ENCODE assay signal across 27 cellular contexts in the genomic region with DNA sequence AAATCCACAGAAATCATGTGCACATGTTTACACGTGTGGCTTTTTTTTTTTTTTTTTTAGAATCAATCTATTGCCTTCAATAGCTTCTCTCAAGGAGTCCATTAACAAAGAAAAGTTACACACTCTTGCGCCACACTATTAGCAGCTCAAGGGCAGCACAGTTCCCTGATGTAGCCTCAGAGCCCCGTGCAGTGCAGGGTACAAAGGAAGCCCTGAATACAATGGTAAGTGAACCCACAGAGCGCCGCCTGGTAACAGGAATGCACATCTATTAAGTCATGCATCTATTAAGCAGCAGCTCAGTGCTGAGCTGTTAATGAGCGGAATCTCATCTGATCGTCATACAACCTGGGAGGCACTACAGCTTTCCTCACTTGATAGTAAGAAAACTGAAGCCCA.
DNase-seq lines count a peak whose midpoint lies in the region; ATAC-seq, FAIRE-seq and TF ChIP-seq lines count a peak whose summit lies in the region.
"Had no signal": no experiment of that assay in that cellular context is flagged by ENCODE, and none has a peak within 500 bp of the region (broad histone marks: within the 10 kb centered on the region; RNA-seq: fewer than 3 reads in every experiment).

No MANE protein-coding gene starts in this region.

- POLR2A ChIA-PET in HepG2 (lab: Yijun Ruan, JAX) = interaction anchor here (1.0 kb wide), 1 partner anchor 15 kb away, joined by 3 read pairs; no protein-coding TSS in a partner anchor
- POLR2A ChIA-PET in activated CD4-positive, alpha-beta memory T cell treated with anti-CD3 and anti-CD28 coated beads, Interleukin-2, amount 10 ng/mL, durations not matched to agents 7 days and 5 days (lab: Charles Lee) = no interaction called here

- H3K4me1 Mint-ChIP-seq in activated CD4-positive, alpha-beta memory T cell treated with anti-CD3 and anti-CD28 coated beads, Interleukin-2, amount 10 ng/mL, durations not matched to agents 7 days and 5 days = no peaks in the 10 kb centered on the region
- H3K4me1 Mint-ChIP-seq: activated CD4-positive, alpha-beta T cell treated with anti-CD3 and anti-CD28 coated beads, Interleukin-2, amount 10 ng/mL, durations not matched to agents 7 days and 5 days; activated CD8-positive, alpha-beta memory T cell treated with anti-CD3 and anti-CD28 coated beads, Interleukin-2, amount 10 ng/mL, durations not matched to agents 7 days and 5 days; CD4-positive, alpha-beta memory T cell had no signal

- no peaks in the 10 kb centered on the region for H3K79me2 ChIP-seq in HepG2 (ENCODE audit: insufficient read depth, low read length)

- H4K20me1 ChIP-seq in HepG2 (ENCODE audit: insufficient read depth, low read length) = no peaks in the 10 kb centered on the region

- H3K9me3 Mint-ChIP-seq in activated CD4-positive, alpha-beta memory T cell treated with anti-CD3 and anti-CD28 coated beads, Interleukin-2, amount 10 ng/mL, durations not matched to agents 7 days and 5 days = no peaks in the 10 kb centered on the region
- H3K9me3 Mint-ChIP-seq: activated CD4-positive, alpha-beta T cell treated with anti-CD3 and anti-CD28 coated beads, Interleukin-2, amount 10 ng/mL, durations not matched to agents 7 days and 5 days; activated T-cell treated with anti-CD3 and anti-CD28 coated beads, Interleukin-2, amount 50 U/mL, for 4 hours; CD4-positive, alpha-beta memory T cell; GM23338; stimulated activated naive CD8-positive, alpha-beta T cell treated with anti-CD3 and anti-CD28 coated beads, Interleukin-15, amount 100 ng/mL, for 72 hours; WTC11 had no signal

- no peak for ATAC-seq in gastroesophageal sphincter
- ATAC-seq in HepG2 = peak; percentile 89
- no peak for ATAC-seq in GM21619 (IDR thresholded peaks at IDR 0.05; ENCODE audit: unreplicated experiment)
- ATAC-seq: activated CD8-positive, alpha-beta memory T cell treated with anti-CD3 and anti-CD28 coated beads, Interleukin-2, amount 10 ng/mL, durations not matched to agents 7 days and 5 days; activated T-cell treated with anti-CD3 and anti-CD28 coated beads, Interleukin-2, amount 50 U/mL, for 4 hours; GM23338; right lobe of liver; stimulated activated naive CD8-positive, alpha-beta T cell treated with anti-CD3 and anti-CD28 coated beads, Interleukin-15, amount 100 ng/mL, for 72 hours; WTC11 had no signal

- intact Hi-C loops in HepG2 (cut with micrococcal nuclease; ENCODE audit: unreplicated experiment) = no loop called here

- peaks cover 3 to 78% of the 10 kb centered on the region in 2 donors for H3K36me3 ChIP-seq in gastroesophageal sphincter
- H3K36me3 ChIP-seq in HepG2 (replicated peaks in 1 of 2; ENCODE audit: control insufficient read depth in 1 of 2, insufficient read depth in 2 of 2, low read length in 2 of 2) = peaks cover 30 to 50% of the 10 kb centered on the region in 2 experiments
- H3K36me3 ChIP-seq in stomach smooth muscle (ENCODE audit: control insufficient read depth in 2 of 2, insufficient read depth in 2 of 2, low read length in 2 of 2) = peaks cover 39 to 50% of the 10 kb centered on the region in 2 donors

- no peak overlapping the region for H2AFZ ChIP-seq in HepG2 (ENCODE audit: low read length)
- H2AFZ ChIP-seq: GM23338 had no signal

- no peaks in the 10 kb centered on the region for H3K27me3 ChIP-seq in gastroesophageal sphincter
- H3K27me3 ChIP-seq in HepG2 (ENCODE audit: control insufficient read depth in 1 of 2, insufficient read depth in 2 of 2, low read length in 2 of 2) = no peaks in the 10 kb centered on the region
- no peaks in the 10 kb centered on the region for H3K27me3 ChIP-seq in stomach smooth muscle (ENCODE audit: control insufficient read depth in 1 of 2, insufficient read depth in 2 of 2, low read length in 2 of 2)
- H3K27me3 ChIP-seq: right lobe of liver had no signal

- no peak for FAIRE-seq in HepG2 (lab: Jason Lieb, UNC)
- FAIRE-seq: D721Med had no signal

- TF ChIP-seq RAD21 in HepG2 (CRISPR knock-in tag; IDR thresholded peaks at IDR 0.05) = no peak

- 20 to 71% methylated on average over 1 to 3 of the region's 7 CpGs for WGBS in gastroesophageal sphincter (ENCODE audit: low coverage in 1 of 2), 2 donors
- WGBS in HepG2 (ENCODE audit: low lambda C conversion rate) = 68% methylated on average over 7 of the region's 7 CpGs

- in situ Hi-C loops in HepG2 (cut with HindIII; ENCODE audit: extremely low pct_ligation_motif_present, low pct_unique_long_range_greater_than_20kb) = loop anchor here (25.0 kb wide), 1 partner anchor 458 kb away; no protein-coding TSS in a partner anchor

- H3K27ac ChIP-seq in angular gyrus (ENCODE audit: low read depth, low read length) (peak overlapping the region; percentile 60), gastroesophageal sphincter (peak overlapping the region; percentile 54 to 97 (median 81)), HepG2 (ENCODE audit: extremely low read length, insufficient read depth, low read length) (peak overlapping the region; percentile 18), stomach smooth muscle (ENCODE audit: low read length) (peak overlapping the region; percentile 64)
- H3K27ac ChIP-seq: right lobe of liver, RWPE1, SK-N-MC had no signal

- H3K9me3 ChIP-seq in gastroesophageal sphincter (no peaks in the 10 kb centered on the region), HepG2 (ENCODE audit: low read length) (no peaks in the 10 kb centered on the region), stomach smooth muscle (ENCODE audit: control insufficient read depth in 2 of 2, low read length in 2 of 2) (no peaks in the 10 kb centered on the region)
- H3K9me3 ChIP-seq: right lobe of liver had no signal

- no TSS peak for BruUV-seq in HepG2 (replicated peaks; lab: Mats Ljungman, UMichigan)

- H3K9ac ChIP-seq in HepG2 (ENCODE audit: insufficient read depth, low read depth, low read length) (no peak overlapping the region), stomach smooth muscle (ENCODE audit: low read length in 2 of 2) (no peak overlapping the region)

- H3K4me3 Mint-ChIP-seq in activated CD4-positive, alpha-beta memory T cell treated with anti-CD3 and anti-CD28 coated beads, Interleukin-2, amount 10 ng/mL, durations not matched to agents 7 days and 5 days = no peak overlapping the region
- H3K4me3 Mint-ChIP-seq: activated CD4-positive, alpha-beta T cell treated with anti-CD3 and anti-CD28 coated beads, Interleukin-2, amount 10 ng/mL, durations not matched to agents 7 days and 5 days; activated CD8-positive, alpha-beta memory T cell treated with anti-CD3 and anti-CD28 coated beads, Interleukin-2, amount 10 ng/mL, durations not matched to agents 7 days and 5 days; activated T-cell treated with anti-CD3 and anti-CD28 coated beads, Interleukin-2, amount 50 U/mL, for 4 hours; CD4-positive, alpha-beta memory T cell; GM23338; stimulated activated naive CD8-positive, alpha-beta T cell treated with anti-CD3 and anti-CD28 coated beads, Interleukin-15, amount 100 ng/mL, for 72 hours; WTC11 had no signal

- DNase-seq in HepG2 (ENCODE audit: low spot score) (peak; percentile 46), NOMO-1 treated with DMSO at 0.1 percent for 48 hours (lab: John Stamatoyannopoulos, UW; ENCODE audit: unreplicated experiment) (no peak), HuH-7.5 (ENCODE audit: low spot score) (no peak)
- no peak for DNase-seq in activated CD4-positive, alpha-beta memory T cell treated with anti-CD3 and anti-CD28 coated beads, Interleukin-2, amount 10 ng/mL, durations not matched to agents 7 days and 5 days
- DNase-seq: activated CD4-positive, alpha-beta T cell treated with anti-CD3 and anti-CD28 coated beads, Interleukin-2, amount 10 ng/mL, durations not matched to agents 7 days and 5 days; activated CD8-positive, alpha-beta memory T cell treated with anti-CD3 and anti-CD28 coated beads, Interleukin-2, amount 10 ng/mL, durations not matched to agents 7 days and 5 days; activated gamma-delta T cell treated with Interleukin-2 at 50 U/mL for 16 hours; activated T-cell treated with anti-CD3 and anti-CD28 coated beads, Interleukin-2, amount 50 U/mL, for 4 hours; CD4-positive, alpha-beta memory T cell; NCI-H1092; NCI-H187; NCI-H2171 treated with DMSO at 0.1 percent for 48 hours; NCI-H510A treated with DMSO at 0.1 percent for 48 hours; stimulated activated CD4-positive, alpha-beta T cell treated with anti-CD3 and anti-CD28 coated beads, Interleukin-12 subunit alpha, Interleukin-12 subunit beta, amount 100 ng/mL, for 4 hours; stimulated activated CD4-positive, alpha-beta T cell treated with anti-CD3 and anti-CD28 coated beads, Interleukin-2, amount 100 ng/mL, for 48 hours; stimulated activated naive CD8-positive, alpha-beta T cell treated with anti-CD3 and anti-CD28 coated beads, Interleukin-15, amount 100 ng/mL, for 72 hours; T-helper 1 cell had no signal

- H3K36me3 Mint-ChIP-seq in activated CD4-positive, alpha-beta memory T cell treated with anti-CD3 and anti-CD28 coated beads, Interleukin-2, amount 10 ng/mL, durations not matched to agents 7 days and 5 days (ENCODE audit: low read depth) = no peaks in the 10 kb centered on the region
- H3K36me3 Mint-ChIP-seq: activated CD8-positive, alpha-beta memory T cell treated with anti-CD3 and anti-CD28 coated beads, Interleukin-2, amount 10 ng/mL, durations not matched to agents 7 days and 5 days; CD4-positive, alpha-beta memory T cell had no signal

- no peak for TF ChIP-seq POLR2A in gastroesophageal sphincter (IDR thresholded peaks at IDR 0.05)
- TF ChIP-seq POLR2A in HepG2 (IDR thresholded peaks at IDR 0.05; ENCODE audit: insufficient read depth in 1 of 2, low read depth in 2 of 2, low read length in 2 of 2) = no peak

- CTCF ChIA-PET in HepG2 (lab: Yijun Ruan, JAX; ENCODE audit: low intra/inter-chr PET ratio, low total read pairs) = no interaction called here
- CTCF ChIA-PET in activated CD4-positive, alpha-beta memory T cell treated with anti-CD3 and anti-CD28 coated beads, Interleukin-2, amount 10 ng/mL, durations not matched to agents 7 days and 5 days (lab: Charles Lee) = interaction anchor here (0.7 to 0.8 kb wide), 2 partner anchors 26 to 41 kb away, joined by 3 to 4 read pairs; no protein-coding TSS in a partner anchor

- TF ChIP-seq CTCF in gastroesophageal sphincter (IDR thresholded peaks at IDR 0.05) (no peak), HepG2 (CRISPR knock-in tag; IDR thresholded peaks at IDR 0.05) (no peak)

- H3K4me1 ChIP-seq in gastroesophageal sphincter = peaks cover 25 to 100% (median 46%) of the 10 kb centered on the region in 3 donors
- no peaks in the 10 kb centered on the region for H3K4me1 ChIP-seq in HepG2 (ENCODE audit: insufficient read depth, low read length)
- peaks cover 85% of the 10 kb centered on the region for H3K4me1 ChIP-seq in stomach smooth muscle (ENCODE audit: control insufficient read depth, insufficient read depth, low read length)

- H3K4me3 ChIP-seq in gastroesophageal sphincter = no peak overlapping the region
- H3K4me3 ChIP-seq in HepG2 (replicated peaks in 1 of 3; ENCODE audit: insufficient read depth in 1 of 3, low read depth in 2 of 3, low read length in 3 of 3) = no peak overlapping the region
- no peak overlapping the region for H3K4me3 ChIP-seq in stomach smooth muscle (ENCODE audit: low read length in 2 of 2)
- H3K4me3 ChIP-seq: GM23338, right lobe of liver, SK-N-MC had no signal

- TF ChIP-seq EP300 in gastroesophageal sphincter (IDR thresholded peaks at IDR 0.05) (no peak), HepG2 (IDR thresholded peaks at IDR 0.05; ENCODE audit: low read depth in 2 of 2, low read length in 2 of 2) (no peak), HepG2 (CRISPR knock-in tag; IDR thresholded peaks at IDR 0.05; ENCODE audit: borderline replicate concordance) (no peak)

- H3K4me2 ChIP-seq in HepG2 (ENCODE audit: low read depth, low read length) = no peak overlapping the region
- H3K4me2 ChIP-seq: GM23338 had no signal

- H3K27me3 Mint-ChIP-seq in activated CD4-positive, alpha-beta memory T cell treated with anti-CD3 and anti-CD28 coated beads, Interleukin-2, amount 10 ng/mL, durations not matched to agents 7 days and 5 days = no peaks in the 10 kb centered on the region
- H3K27me3 Mint-ChIP-seq: activated CD4-positive, alpha-beta T cell treated with anti-CD3 and anti-CD28 coated beads, Interleukin-2, amount 10 ng/mL, durations not matched to agents 7 days and 5 days; CD4-positive, alpha-beta memory T cell had no signal

- no peak overlapping the region for H3K27ac Mint-ChIP-seq in activated CD4-positive, alpha-beta memory T cell treated with anti-CD3 and anti-CD28 coated beads, Interleukin-2, amount 10 ng/mL, durations not matched to agents 7 days and 5 days
- H3K27ac Mint-ChIP-seq: activated CD4-positive, alpha-beta T cell treated with anti-CD3 and anti-CD28 coated beads, Interleukin-2, amount 10 ng/mL, durations not matched to agents 7 days and 5 days; activated CD8-positive, alpha-beta memory T cell treated with anti-CD3 and anti-CD28 coated beads, Interleukin-2, amount 10 ng/mL, durations not matched to agents 7 days and 5 days; CD4-positive, alpha-beta memory T cell; stimulated activated naive CD8-positive, alpha-beta T cell treated with anti-CD3 and anti-CD28 coated beads, Interleukin-15, amount 100 ng/mL, for 72 hours had no signal

Comparison
In these comparisons a context has a peak if more than half of its experiments do, and no peak if none do; other contexts are left out.
1. H3K27ac ChIP-seq: peak in every context shown above with its lines; median percentile 81 in gastroesophageal sphincter; 64 in stomach smooth muscle; 60 in angular gyrus; 18 in HepG2.